Comparison of ENCODE assay signal across 8 cellular contexts in the genomic region with DNA sequence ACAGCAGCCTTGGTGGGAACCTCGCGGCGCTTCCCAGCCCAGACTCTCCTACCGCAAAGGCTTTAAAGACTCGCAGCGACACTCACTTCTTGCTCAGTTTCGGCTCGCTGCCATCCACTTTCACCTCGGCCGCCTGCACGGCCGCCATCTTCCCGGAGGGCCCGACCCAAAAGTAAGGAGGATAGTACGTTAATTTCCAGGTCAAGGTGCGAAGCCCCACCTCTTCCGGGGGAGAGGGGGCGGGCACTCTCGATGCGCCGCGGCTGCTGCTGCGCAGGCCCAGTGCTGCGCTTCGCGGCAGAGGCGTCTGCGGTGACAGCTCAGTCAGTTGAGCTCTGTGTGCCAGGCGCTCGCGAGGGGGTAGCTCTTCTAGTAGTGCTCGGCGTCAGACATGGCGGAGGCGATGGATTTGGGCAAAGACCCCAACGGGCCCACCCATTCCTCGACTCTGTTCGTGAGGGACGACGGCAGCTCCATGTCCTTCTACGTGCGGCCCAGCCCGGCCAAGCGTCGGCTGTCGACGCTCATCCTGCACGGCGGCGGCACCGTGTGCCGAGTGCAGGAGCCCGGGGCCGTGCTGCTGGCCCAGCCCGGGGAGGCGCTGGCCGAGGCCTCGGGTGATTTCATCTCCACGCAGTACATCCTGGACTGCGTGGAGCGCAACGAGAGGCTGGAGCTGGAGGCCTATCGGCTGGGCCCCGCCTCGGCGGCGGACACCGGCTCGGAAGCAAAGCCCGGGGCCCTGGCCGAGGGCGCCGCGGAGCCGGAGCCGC. TPM values are rescaled to one million over a fixed set of nuclear protein-coding genes. Genes with fewer than 3 reads are reported as not detected.
DNase-seq lines count a peak whose midpoint lies in the region; ATAC-seq and TF ChIP-seq lines count a peak whose summit lies in the region.

A gene (minus strand): TSS at position 174 of the 773 bp plus-strand sequence. CDS start 26 bp downstream, at position 148.
A gene with protein sequence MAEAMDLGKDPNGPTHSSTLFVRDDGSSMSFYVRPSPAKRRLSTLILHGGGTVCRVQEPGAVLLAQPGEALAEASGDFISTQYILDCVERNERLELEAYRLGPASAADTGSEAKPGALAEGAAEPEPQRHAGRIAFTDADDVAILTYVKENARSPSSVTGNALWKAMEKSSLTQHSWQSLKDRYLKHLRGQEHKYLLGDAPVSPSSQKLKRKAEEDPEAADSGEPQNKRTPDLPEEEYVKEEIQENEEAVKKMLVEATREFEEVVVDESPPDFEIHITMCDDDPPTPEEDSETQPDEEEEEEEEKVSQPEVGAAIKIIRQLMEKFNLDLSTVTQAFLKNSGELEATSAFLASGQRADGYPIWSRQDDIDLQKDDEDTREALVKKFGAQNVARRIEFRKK (plus strand): TSS at position 282 of the 773 bp plus-strand sequence. CDS start 110 bp downstream, at position 392.

- H3K27ac ChIP-seq in OCI-LY3 (ENCODE audit: low read length): peak within 1 kb of the TSS; percentile 89

- H3K4me3 ChIP-seq in OCI-LY3 (ENCODE audit: low read length) (peak within 1 kb of the TSS; percentile 96), mononuclear cell (ENCODE audit: low read length) (peak within 1 kb of the TSS; percentile 98)

- H3K9me3 ChIP-seq in OCI-LY3 (ENCODE audit: insufficient read depth, low read length): no peaks in the 10 kb centered on the region
- no peaks in the 10 kb centered on the region for H3K9me3 ChIP-seq in mononuclear cell (ENCODE audit: low read depth, low read length)

- peaks cover 31% of the 10 kb centered on the region for H3K36me3 ChIP-seq in OCI-LY3 (replicated peaks; ENCODE audit: low read depth, low read length)

- DNase-seq in D341Med (ENCODE audit: low spot score) (peak; percentile 95), HuH-7 (ENCODE audit: low spot score) (peak; percentile 96), activated T-cell treated with anti-CD3 and anti-CD28 coated beads for 24 hours (ENCODE audit: low read depth) (peak; percentile 94), epidermal melanocyte (ENCODE audit: insufficient read length, low spot score) (peak; percentile 81)
- DNase-seq in stimulated activated CD8-positive, alpha-beta memory T cell treated with anti-CD3 and anti-CD28 coated beads, Interleukin-4, amount 100 ng/mL, for 1 hour (ENCODE audit: low read depth in 2 of 2, low spot score in 1 of 2): peak; percentile 85 to 90

- peaks cover 40% of the 10 kb centered on the region for H4K20me1 ChIP-seq in OCI-LY3 (ENCODE audit: insufficient read depth, low read length)

- TF ChIP-seq CTCF in OCI-LY3 (IDR thresholded peaks at IDR 0.05; ENCODE audit: low read depth, low read length): no peak

- peak; percentile 84 for ATAC-seq in GM21515 (IDR thresholded peaks at IDR 0.05; ENCODE audit: unreplicated experiment)

- H3K9ac ChIP-seq in OCI-LY3 (ENCODE audit: low read length): peak within 1 kb of the TSS; percentile 96

- peak within 1 kb of the TSS; percentile 98 for H3K4me2 ChIP-seq in OCI-LY3 (ENCODE audit: low read length)

- H3K4me1 ChIP-seq in OCI-LY3 (ENCODE audit: low read length): peaks cover 46% of the 10 kb centered on the region
- peaks cover 55% of the 10 kb centered on the region for H3K4me1 ChIP-seq in mononuclear cell (ENCODE audit: insufficient read depth, low read length)

- peaks cover 98% of the 10 kb centered on the region for H3K79me2 ChIP-seq in OCI-LY3 (ENCODE audit: low read length)

- peak within 1 kb of the TSS; percentile 83 for H2AFZ ChIP-seq in OCI-LY3 (ENCODE audit: low read depth, low read length)

- H3K27me3 ChIP-seq in OCI-LY3 (ENCODE audit: low read depth, low read length) (no peaks in the 10 kb centered on the region), mononuclear cell (ENCODE audit: insufficient read depth, low read length) (no peaks in the 10 kb centered on the region)

RNA-seq across cellular contexts. Expression of the first gene that starts in this region (rescaled TPM):
- total RNA-seq in mononuclear cell: 167 TPM

RNA-seq across cellular contexts. Expression of the second gene that starts in this region (rescaled TPM):
- total RNA-seq in mononuclear cell: 91.1 TPM

Comparison
In these comparisons a context has a peak if more than half of its experiments do, and no peak if none do; other contexts are left out.
1. Peak in every context shown above with its lines: DNase-seq, ATAC-seq, H3K4me3 ChIP-seq and H3K27ac ChIP-seq.